ENCODE assay signal across 8 cellular contexts in the genomic region with DNA sequence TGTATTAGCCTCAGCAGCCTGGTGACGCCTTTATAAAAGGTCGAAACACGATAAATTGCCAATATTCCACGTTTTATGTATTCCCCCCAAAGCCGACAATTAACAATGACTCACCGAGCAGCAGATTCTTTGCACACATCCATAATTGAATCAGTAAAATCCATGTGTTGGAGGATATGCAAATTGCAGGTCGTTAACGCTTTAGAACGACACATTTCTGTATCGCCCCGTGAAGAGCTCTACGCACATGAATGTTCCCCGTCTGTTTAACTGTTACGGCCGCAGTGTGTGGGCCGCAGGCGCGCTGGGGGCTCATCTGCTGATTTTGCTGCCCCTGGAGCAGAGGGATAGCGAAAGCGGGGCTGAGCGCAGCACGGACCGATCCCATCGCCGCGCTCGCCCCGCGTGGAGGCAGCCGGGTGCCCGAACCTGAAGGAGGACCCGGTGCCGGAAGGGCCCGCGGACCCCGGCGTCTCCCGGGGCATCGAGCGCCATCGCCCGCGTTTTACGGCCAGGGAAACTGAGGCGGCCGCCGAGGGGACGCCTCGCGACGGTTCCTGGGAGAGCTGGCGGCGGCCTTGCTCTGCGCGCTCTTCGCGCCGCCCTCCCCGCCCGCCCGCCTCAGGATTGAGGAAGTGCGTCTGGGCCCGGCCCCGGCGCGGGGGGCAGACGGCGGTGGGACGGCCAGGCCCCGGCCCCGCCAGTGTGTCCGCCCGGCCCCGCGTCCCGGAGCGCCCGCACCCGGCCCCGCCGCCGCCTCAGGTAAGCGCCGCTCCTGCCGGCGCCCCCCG. TPM values are rescaled to one million over a fixed set of nuclear protein-coding genes. Genes with fewer than 3 reads are reported as not detected.
DNase-seq lines count a peak whose midpoint lies in the region; ATAC-seq and TF ChIP-seq lines count a peak whose summit lies in the region.

A gene with protein sequence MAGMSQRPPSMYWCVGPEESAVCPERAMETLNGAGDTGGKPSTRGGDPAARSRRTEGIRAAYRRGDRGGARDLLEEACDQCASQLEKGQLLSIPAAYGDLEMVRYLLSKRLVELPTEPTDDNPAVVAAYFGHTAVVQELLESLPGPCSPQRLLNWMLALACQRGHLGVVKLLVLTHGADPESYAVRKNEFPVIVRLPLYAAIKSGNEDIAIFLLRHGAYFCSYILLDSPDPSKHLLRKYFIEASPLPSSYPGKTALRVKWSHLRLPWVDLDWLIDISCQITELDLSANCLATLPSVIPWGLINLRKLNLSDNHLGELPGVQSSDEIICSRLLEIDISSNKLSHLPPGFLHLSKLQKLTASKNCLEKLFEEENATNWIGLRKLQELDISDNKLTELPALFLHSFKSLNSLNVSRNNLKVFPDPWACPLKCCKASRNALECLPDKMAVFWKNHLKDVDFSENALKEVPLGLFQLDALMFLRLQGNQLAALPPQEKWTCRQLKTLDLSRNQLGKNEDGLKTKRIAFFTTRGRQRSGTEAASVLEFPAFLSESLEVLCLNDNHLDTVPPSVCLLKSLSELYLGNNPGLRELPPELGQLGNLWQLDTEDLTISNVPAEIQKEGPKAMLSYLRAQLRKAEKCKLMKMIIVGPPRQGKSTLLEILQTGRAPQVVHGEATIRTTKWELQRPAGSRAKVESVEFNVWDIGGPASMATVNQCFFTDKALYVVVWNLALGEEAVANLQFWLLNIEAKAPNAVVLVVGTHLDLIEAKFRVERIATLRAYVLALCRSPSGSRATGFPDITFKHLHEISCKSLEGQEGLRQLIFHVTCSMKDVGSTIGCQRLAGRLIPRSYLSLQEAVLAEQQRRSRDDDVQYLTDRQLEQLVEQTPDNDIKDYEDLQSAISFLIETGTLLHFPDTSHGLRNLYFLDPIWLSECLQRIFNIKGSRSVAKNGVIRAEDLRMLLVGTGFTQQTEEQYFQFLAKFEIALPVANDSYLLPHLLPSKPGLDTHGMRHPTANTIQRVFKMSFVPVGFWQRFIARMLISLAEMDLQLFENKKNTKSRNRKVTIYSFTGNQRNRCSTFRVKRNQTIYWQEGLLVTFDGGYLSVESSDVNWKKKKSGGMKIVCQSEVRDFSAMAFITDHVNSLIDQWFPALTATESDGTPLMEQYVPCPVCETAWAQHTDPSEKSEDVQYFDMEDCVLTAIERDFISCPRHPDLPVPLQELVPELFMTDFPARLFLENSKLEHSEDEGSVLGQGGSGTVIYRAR (N-terminal part only) (plus strand): TSS at position 668 of the 791 bp plus-strand sequence. CDS start 5,276 bp downstream, outside the sequence.

- peak; percentile 72 for ATAC-seq in body of pancreas

- peaks cover 15 to 17% of the 10 kb centered on the region in 2 donors for H3K4me1 Mint-ChIP-seq in immature natural killer cell

- peaks cover 20% of the 10 kb centered on the region for H3K4me1 ChIP-seq in body of pancreas

- H3K4me3 ChIP-seq in GM06990 (replicated peaks; ENCODE audit: low read depth, low read length): peak within 1 kb of the TSS; percentile 89
- peak within 1 kb of the TSS; percentile 33 to 63 for H3K4me3 ChIP-seq in body of pancreas

- peak within 1 kb of the TSS; percentile 42 to 77 (median 69) for H3K27ac ChIP-seq in body of pancreas

- TF ChIP-seq POLR2A in body of pancreas (IDR thresholded peaks at IDR 0.05): peak; percentile 20 to 35 (median 34)

- no peaks in the 10 kb centered on the region for H3K9me3 ChIP-seq in body of pancreas

- intact Hi-C loops in body of pancreas (cut with DNase I): loop anchor here (5.0 kb wide), 1 partner anchor 88 kb away; no protein-coding TSS in a partner anchor

- no peaks in the 10 kb centered on the region for H3K36me3 Mint-ChIP-seq in immature natural killer cell

- peak within 1 kb of the TSS; percentile 64 to 80 (median 69) for H3K4me3 Mint-ChIP-seq in immature natural killer cell

- DNase-seq in GM06990 (ENCODE audit: extremely low read depth, insufficient read length) (peak; percentile 77), HCEC 1CT (peak; percentile 45), NOMO-1 (lab: John Stamatoyannopoulos, UW; ENCODE audit: unreplicated experiment in 2 of 2) (peak; percentile 52 to 69), body of pancreas (peak; percentile 46 to 64 (median 50)), immature natural killer cell (no peak), putamen (ENCODE audit: low spot score) (no peak), pons (ENCODE audit: low spot score) (no peak)
- DNase-seq in stimulated activated CD8-positive, alpha-beta memory T cell treated with anti-CD3 and anti-CD28 coated beads, Interleukin-4, amount 100 ng/mL, for 48 hours: peak; percentile 34

- WGBS in body of pancreas, 2 donors: 0% methylated on average over 25 to 85 of the region's 87 CpGs

- H3K27me3 Mint-ChIP-seq in immature natural killer cell (ENCODE audit: low read depth in 3 of 3): peaks cover 17 to 24% (median 21%) of the 10 kb centered on the region in 3 donors

- H3K27me3 ChIP-seq in GM06990 (replicated peaks; ENCODE audit: control insufficient read depth, insufficient read depth, low read length): no peaks in the 10 kb centered on the region
- no peaks in the 10 kb centered on the region for H3K27me3 ChIP-seq in body of pancreas

- H3K36me3 ChIP-seq in GM06990 (ENCODE audit: control insufficient read depth, insufficient read depth, low read length) (peaks cover under 1% of the 10 kb centered on the region; the same call in 1 of the 2 replicates), body of pancreas (replicated peaks in 1 of 2; ENCODE audit: insufficient read depth in 1 of 2, low read depth in 2 of 2) (no peaks in the 10 kb centered on the region)

- TF ChIP-seq CTCF in GM06990 (IDR thresholded peaks at IDR 0.05; ENCODE audit: insufficient read depth, low read length, poor library complexity, severe bottlenecking) (no peak), body of pancreas (IDR thresholded peaks at IDR 0.05) (peak in 1 of 7 experiments; percentile 36)

- H3K27ac Mint-ChIP-seq in immature natural killer cell: no peak within 1 kb of the TSS

- H3K9me3 Mint-ChIP-seq in immature natural killer cell: no peaks in the 10 kb centered on the region

RNA-seq across cellular contexts. Expression of the gene that starts here (rescaled TPM):
- 10 to 100 TPM; 12.2 to 14.0 TPM for total RNA-seq in body of pancreas
- under 1 TPM in 1 of 3 donors, not detected in 2; 0.02 TPM for polyA plus RNA-seq in immature natural killer cell

Comparison
In these comparisons a context has a peak if more than half of its experiments do, and no peak if none do; other contexts are left out.
1. DNase-seq: peak in GM06990 (single experiment), HCEC 1CT (single experiment), NOMO-1 (2 of 2), body of pancreas (4 of 4) and stimulated activated CD8-positive, alpha-beta memory T cell treated with anti-CD3 and anti-CD28 coated beads, Interleukin-4, amount 100 ng/mL, for 48 hours (single experiment); none in immature natural killer cell (0 of 3), putamen (single experiment) and pons (single experiment).